ENCODE assay signal across 9 cellular contexts in the genomic region with DNA sequence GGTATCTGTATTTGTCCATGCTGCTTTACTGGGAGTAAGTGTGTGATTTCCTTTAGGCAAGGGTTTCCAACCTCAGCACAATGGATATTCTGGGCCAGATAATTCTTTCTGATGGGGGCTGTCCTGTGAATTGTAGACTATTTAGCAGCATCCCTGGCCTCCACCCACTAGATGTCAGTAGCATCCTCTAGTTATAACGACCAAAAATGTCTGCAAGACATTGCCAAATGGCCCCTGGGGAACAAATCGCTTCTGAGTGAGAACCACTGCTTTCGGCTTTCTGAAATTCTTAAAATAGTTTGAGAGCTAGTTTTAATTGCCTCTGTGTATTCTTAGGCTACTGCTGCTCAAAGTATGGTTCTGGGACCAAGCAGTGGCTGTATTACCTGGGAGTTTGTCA.
DNase-seq lines count a peak whose midpoint lies in the region; ATAC-seq, FAIRE-seq and TF ChIP-seq lines count a peak whose summit lies in the region.
"Had no signal": no experiment of that assay in that cellular context is flagged by ENCODE, and none has a peak within 500 bp of the region (broad histone marks: within the 10 kb centered on the region; RNA-seq: fewer than 3 reads in every experiment).

No MANE protein-coding gene starts in this region.

- intact Hi-C loops in CD4-positive, alpha-beta T cell (cut with DNase I, micrococcal nuclease), result no loop called here
- intact Hi-C loops in CD14-positive monocyte (cut with micrococcal nuclease), result no loop called here

- no peak overlapping the region for H3K27ac ChIP-seq in CD4-positive, alpha-beta T cell (ENCODE audit: low read depth, low read length)
- peak overlapping the region in 1 of 2 donors; percentile 30 for H3K27ac ChIP-seq in coronary artery

- no peak overlapping the region for H3K4me3 ChIP-seq in coronary artery
- H3K4me3 ChIP-seq: body of pancreas had no signal

- no peaks in the 10 kb centered on the region for H3K4me1 Mint-ChIP-seq in CD4-positive, alpha-beta T cell (ENCODE audit: low read depth)
- H3K4me1 Mint-ChIP-seq in CD14-positive monocyte, result peaks cover 2% of the 10 kb centered on the region

- DNase-seq in D721Med (ENCODE audit: insufficient read length, low spot score) (no peak), OCI-M1 (lab: John Stamatoyannopoulos, UW) (peak; percentile 31), germinal center (ENCODE audit: low spot score) (peak; percentile 1), CD14-positive monocyte (ENCODE audit: low spot score) (no peak), coronary artery (ENCODE audit: low spot score) (no peak)
- DNase-seq in CD4-positive, alpha-beta T cell, result no peak

- no peaks in the 10 kb centered on the region for H3K27me3 Mint-ChIP-seq in CD4-positive, alpha-beta T cell
- peaks cover 0 to 10% (median 0%) of the 10 kb centered on the region in 3 donors for H3K27me3 Mint-ChIP-seq in CD14-positive monocyte (ENCODE audit: low read depth in 3 of 3)

- ATAC-seq in GM19463 (IDR thresholded peaks at IDR 0.05; ENCODE audit: unreplicated experiment), result peak; percentile 83
- no peak for ATAC-seq in HG03442 (IDR thresholded peaks at IDR 0.05; ENCODE audit: unreplicated experiment)
- ATAC-seq in CD4-positive, alpha-beta T cell (ENCODE audit: poor library complexity), result no peak
- ATAC-seq: body of pancreas had no signal

- CTCF ChIA-PET in CD4-positive, alpha-beta T cell (lab: Charles Lee), result no interaction called here

- POLR2A ChIA-PET in CD4-positive, alpha-beta T cell (lab: Charles Lee), result no interaction called here

- FAIRE-seq in D721Med (lab: Jason Lieb, UNC), result no peak

- H3K27ac Mint-ChIP-seq in CD4-positive, alpha-beta T cell, result no peak overlapping the region
- no peak overlapping the region for H3K27ac Mint-ChIP-seq in CD14-positive monocyte

- H3K9me3 Mint-ChIP-seq in CD4-positive, alpha-beta T cell, result no peaks in the 10 kb centered on the region
- H3K9me3 Mint-ChIP-seq in CD14-positive monocyte, result peaks cover 0 to 1% (median 0%) of the 10 kb centered on the region in 7 donors

- H3K4me3 Mint-ChIP-seq in CD4-positive, alpha-beta T cell, result no peak overlapping the region
- H3K4me3 Mint-ChIP-seq in CD14-positive monocyte, result no peak overlapping the region

- no peaks in the 10 kb centered on the region for H3K36me3 Mint-ChIP-seq in CD4-positive, alpha-beta T cell (ENCODE audit: low read depth)
- no peaks in the 10 kb centered on the region for H3K36me3 Mint-ChIP-seq in CD14-positive monocyte

- no peaks in the 10 kb centered on the region for H3K27me3 ChIP-seq in CD4-positive, alpha-beta T cell (ENCODE audit: control insufficient read depth, insufficient read depth, low read length)
- H3K27me3 ChIP-seq: body of pancreas had no signal

- TF ChIP-seq CTCF in D721Med (IDR thresholded peaks at IDR 0.05; ENCODE audit: insufficient read depth, missing control alignments) (peak; percentile 15), CD14-positive monocyte (IDR thresholded peaks at IDR 0.05) (no peak), coronary artery (IDR thresholded peaks at IDR 0.05) (no peak)
- no peak for TF ChIP-seq CTCF in CD4-positive, alpha-beta T cell (IDR thresholded peaks at IDR 0.05)

- no peaks in the 10 kb centered on the region for H3K9me3 ChIP-seq in CD4-positive, alpha-beta T cell (ENCODE audit: control insufficient read depth, low read length)
- H3K9me3 ChIP-seq: body of pancreas had no signal

Comparison
In these comparisons a context has a peak if more than half of its experiments do, and no peak if none do; other contexts are left out.
1. DNase-seq: peak in OCI-M1 (single experiment) and germinal center (single experiment); none in D721Med (single experiment), CD4-positive, alpha-beta T cell (0 of 10), CD14-positive monocyte (single experiment) and coronary artery (single experiment).